Comparison of ENCODE assay signal across 22 cellular contexts in the genomic region with DNA sequence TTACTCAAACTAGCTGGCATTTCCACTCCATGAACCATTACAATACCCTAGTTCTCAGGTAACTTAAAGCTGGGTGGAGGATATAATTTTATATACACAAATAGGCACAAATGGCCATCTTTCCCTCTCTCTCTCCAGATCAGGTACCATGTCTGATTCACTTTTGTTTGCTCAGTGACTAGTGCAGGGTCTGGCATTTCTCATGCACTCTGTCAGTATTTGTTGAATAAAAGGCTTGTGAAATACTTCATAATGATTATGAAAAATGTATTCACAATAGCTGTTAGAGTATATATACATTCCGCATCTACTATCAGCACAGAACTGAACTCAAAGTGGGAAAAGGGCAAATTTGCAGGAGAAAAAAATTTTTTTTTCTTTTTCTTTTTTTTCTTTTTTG.
DNase-seq lines count a peak whose midpoint lies in the region; ATAC-seq and TF ChIP-seq lines count a peak whose summit lies in the region.
"Had no signal": no experiment of that assay in that cellular context is flagged by ENCODE, and none has a peak within 500 bp of the region (broad histone marks: within the 10 kb centered on the region; RNA-seq: fewer than 3 reads in every experiment).

No MANE protein-coding gene starts in this region.

- H2AFZ ChIP-seq in osteoblast (ENCODE audit: low read length) = no peak overlapping the region

- peak; percentile 47 for DNase-seq in ELR (ENCODE audit: low read depth)
- DNase-seq in RWPE2 (ENCODE audit: low spot score) = no peak
- peak; percentile 83 for DNase-seq in epithelial cell of esophagus (ENCODE audit: low read depth)
- no peak for DNase-seq in osteoblast (ENCODE audit: insufficient read length, low spot score, missing footprints)
- DNase-seq in NOMO-1 treated with dmso at 0.1 percent for 144 hours (lab: John Stamatoyannopoulos, UW; ENCODE audit: unreplicated experiment) = no peak
- DNase-seq in NCI-H526 (lab: John Stamatoyannopoulos, UW) = no peak
- DNase-seq: activated CD8-positive, alpha-beta T cell treated with anti-CD3 and anti-CD28 coated beads, Interleukin-2, amount 10 ng/mL, durations not matched to agents 7 days and 5 days; activated naive CD4-positive, alpha-beta T cell; activated T-cell treated with anti-CD3 and anti-CD28 coated beads, Interleukin-2, amount 50 U/mL, for 24 hours; cerebellar nuclear complex; DMS79; KBM-7; NCI-H2029; NCI-H345; psoas muscle; small intestine; stimulated activated CD4-positive, alpha-beta T cell treated with anti-CD3 and anti-CD28 coated beads, Interleukin-2, amount 100 ng/mL, for 48 hours; stimulated activated naive CD4-positive, alpha-beta T cell treated with Interleukin-2 at 50 U/mL for 16 hours had no signal

- TF ChIP-seq CTCF in RWPE2 (IDR thresholded peaks at IDR 0.05; ENCODE audit: poor library complexity, severe bottlenecking) (no peak), epithelial cell of esophagus (IDR thresholded peaks at IDR 0.05; ENCODE audit: insufficient read depth, low read depth, low read length, missing control alignments) (no peak), osteoblast (IDR thresholded peaks at IDR 0.05; ENCODE audit: extremely low read depth, low read depth, low read length) (no peak)

- H3K27me3 ChIP-seq in RWPE2 (ENCODE audit: insufficient read depth, poor library complexity, severe bottlenecking) (no peaks in the 10 kb centered on the region), osteoblast (ENCODE audit: insufficient read depth, low read length) (no peaks in the 10 kb centered on the region)

- ATAC-seq in RWPE2 (ENCODE audit: low read depth) = peak; percentile 78
- no peak for ATAC-seq in HG03460 (IDR thresholded peaks at IDR 0.05; ENCODE audit: unreplicated experiment)
- ATAC-seq in HG02759 (IDR thresholded peaks at IDR 0.05; ENCODE audit: unreplicated experiment) = no peak
- ATAC-seq: activated CD4-positive, CD25-positive, alpha-beta regulatory T cell treated with anti-CD3 and anti-CD28 coated beads, Interleukin-2, amount 50 U/mL, for 24 hours; activated CD8-positive, alpha-beta T cell treated with anti-CD3 and anti-CD28 coated beads, Interleukin-2, amount 10 ng/mL, durations not matched to agents 7 days and 5 days; Panc1; psoas muscle had no signal

- H3K4me1 ChIP-seq in RWPE2 (ENCODE audit: insufficient read depth, poor library complexity, severe bottlenecking) (peaks cover 36% of the 10 kb centered on the region), osteoblast (ENCODE audit: insufficient read depth, low read length) (peaks cover 44% of the 10 kb centered on the region)
- H3K4me1 ChIP-seq: psoas muscle had no signal

- H4K20me1 ChIP-seq in osteoblast (ENCODE audit: insufficient read depth, low read length) = no peaks in the 10 kb centered on the region

- H3K4me3 ChIP-seq in RWPE2 (ENCODE audit: severe bottlenecking) (no peak overlapping the region), epithelial cell of esophagus (ENCODE audit: low read length) (no peak overlapping the region), osteoblast (ENCODE audit: insufficient read depth, low read length) (peak overlapping the region; percentile 12)
- H3K4me3 ChIP-seq: psoas muscle had no signal

- H3K79me2 ChIP-seq in osteoblast (ENCODE audit: insufficient read depth, low read length) = no peaks in the 10 kb centered on the region

- peak overlapping the region; percentile 93 for H3K27ac ChIP-seq in RWPE2 (ENCODE audit: poor library complexity, severe bottlenecking)
- peak overlapping the region; percentile 98 for H3K27ac ChIP-seq in osteoblast (ENCODE audit: low read depth, low read length)
- H3K27ac ChIP-seq: psoas muscle had no signal

- H3K9me3 ChIP-seq in RWPE2 (ENCODE audit: severe bottlenecking) (no peaks in the 10 kb centered on the region), osteoblast (ENCODE audit: low read depth, low read length) (no peaks in the 10 kb centered on the region)
- H3K9me3 ChIP-seq: psoas muscle had no signal

- H3K36me3 ChIP-seq in RWPE2 (ENCODE audit: low read depth) (no peaks in the 10 kb centered on the region), osteoblast (ENCODE audit: insufficient read depth, low read length) (no peaks in the 10 kb centered on the region)

- H3K4me2 ChIP-seq in osteoblast (ENCODE audit: insufficient read depth, low read length) = peak overlapping the region; percentile 56

Comparison
In these comparisons a context has a peak if more than half of its experiments do, and no peak if none do; other contexts are left out.
1. DNase-seq: peak in ELR (single experiment) and epithelial cell of esophagus (single experiment); none in RWPE2 (single experiment), osteoblast (single experiment), NOMO-1 treated with dmso at 0.1 percent for 144 hours (single experiment) and NCI-H526 (0 of 2).